Comparison of ENCODE assay signal across 8 cellular contexts in the genomic region with DNA sequence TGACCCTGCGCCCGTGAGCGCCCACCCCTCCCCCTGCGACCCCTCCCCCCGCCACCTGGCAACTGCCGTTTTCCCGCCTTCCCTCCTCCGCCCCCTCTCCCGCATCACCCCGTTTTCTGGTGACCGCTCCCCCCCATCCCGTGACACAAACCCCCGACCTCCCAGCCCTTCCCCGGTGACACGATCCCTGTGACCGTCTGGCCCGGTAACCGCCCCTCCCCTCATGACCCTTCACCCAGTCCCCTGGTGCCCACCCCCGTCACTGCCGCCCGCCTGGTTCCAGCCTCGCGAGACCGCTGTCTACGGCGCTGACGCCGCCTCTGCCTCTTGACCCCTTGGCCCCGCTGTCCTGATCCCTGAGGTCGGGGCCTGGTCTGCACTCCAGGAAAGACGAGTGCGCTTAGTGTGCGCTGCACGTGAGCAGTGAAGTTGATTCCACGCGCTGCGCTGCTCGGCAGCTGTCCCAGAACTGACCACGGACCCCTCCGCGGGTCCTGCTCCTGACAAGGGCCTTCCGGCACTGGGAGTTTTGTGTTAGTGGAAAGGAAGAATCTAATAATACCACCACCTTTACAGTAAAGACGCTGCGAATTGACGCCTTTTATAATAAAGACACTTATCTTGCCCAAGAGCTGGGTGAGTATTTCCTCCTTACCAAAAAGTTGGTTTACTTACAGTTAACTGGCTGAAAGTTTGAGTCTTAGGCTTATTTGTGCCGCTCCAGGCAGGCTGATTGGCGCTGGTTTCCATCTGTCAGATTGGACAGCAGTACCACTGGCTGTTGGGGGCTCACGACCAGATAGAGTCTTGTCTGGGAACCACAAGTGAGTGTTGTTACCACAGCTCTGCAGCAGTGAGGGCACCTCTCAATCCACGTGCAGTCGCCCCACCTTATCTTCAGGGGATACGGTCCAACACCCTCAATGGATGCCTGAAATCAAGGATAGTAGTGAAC. TPM values are rescaled to one million over a fixed set of nuclear protein-coding genes. Genes with fewer than 3 reads are reported as not detected.
DNase-seq lines count a peak whose midpoint lies in the region; ATAC-seq and TF ChIP-seq lines count a peak whose summit lies in the region.

No MANE protein-coding gene starts in this region.

- no peaks in the 10 kb centered on the region for H3K27me3 ChIP-seq in mononuclear cell (ENCODE audit: insufficient read depth, low read length)

- H3K4me1 Mint-ChIP-seq in activated CD4-positive, alpha-beta memory T cell treated with anti-CD3 and anti-CD28 coated beads, Interleukin-2, amount 10 ng/mL, durations not matched to agents 7 days and 5 days: peaks cover 39% of the 10 kb centered on the region
- H3K4me1 Mint-ChIP-seq in endothelial cell (ENCODE audit: unreplicated experiment): peaks cover 27% of the 10 kb centered on the region
- peaks cover 36% of the 10 kb centered on the region for H3K4me1 Mint-ChIP-seq in stimulated activated memory B cell treated with anti-CD40 and anti-IgM and Interleukin-4, amounts not matched to agents 10 μg/mL and 1 μg/mL and 100 μg/mL, for 72 hours

- H3K4me3 Mint-ChIP-seq in activated CD4-positive, alpha-beta memory T cell treated with anti-CD3 and anti-CD28 coated beads, Interleukin-2, amount 10 ng/mL, durations not matched to agents 7 days and 5 days: peak overlapping the region; percentile 92
- peak overlapping the region; percentile 91 for H3K4me3 Mint-ChIP-seq in endothelial cell (ENCODE audit: unreplicated experiment)
- peak overlapping the region; percentile 92 for H3K4me3 Mint-ChIP-seq in stimulated activated memory B cell treated with anti-CD40 and anti-IgM and Interleukin-4, amounts not matched to agents 10 μg/mL and 1 μg/mL and 100 μg/mL, for 72 hours

- peaks cover 19% of the 10 kb centered on the region for H3K4me1 ChIP-seq in mononuclear cell (ENCODE audit: insufficient read depth, low read length)

- H3K9me3 ChIP-seq in mononuclear cell (ENCODE audit: low read depth, low read length): no peaks in the 10 kb centered on the region

- DNase-seq in AG10803 (ENCODE audit: low read depth): peak; percentile 59
- peak; percentile 56 for DNase-seq in GM19238 (ENCODE audit: insufficient read length, low spot score)
- peak; percentile 17 for DNase-seq in NCI-H2227 treated with DMSO at 0.1 percent for 48 hours (lab: John Stamatoyannopoulos, UW)
- peak; percentile 64 for DNase-seq in activated CD4-positive, alpha-beta memory T cell treated with anti-CD3 and anti-CD28 coated beads, Interleukin-2, amount 10 ng/mL, durations not matched to agents 7 days and 5 days
- DNase-seq in endothelial cell (ENCODE audit: low spot score): peak; percentile 75

- POLR2A ChIA-PET in activated CD4-positive, alpha-beta memory T cell treated with anti-CD3 and anti-CD28 coated beads, Interleukin-2, amount 10 ng/mL, durations not matched to agents 7 days and 5 days (lab: Charles Lee): interaction anchor here (0.6 to 1.1 kb wide), 6 partner anchors 11 to 374 kb away, joined by 3 to 4 read pairs (median 4); a partner anchor contains a TSS

- peak; percentile 61 for ATAC-seq in stimulated activated memory B cell treated with anti-CD40 and anti-IgM and Interleukin-4, amounts not matched to agents 10 μg/mL and 1 μg/mL and 100 μg/mL, for 72 hours
- no peak for ATAC-seq in GM21526 (IDR thresholded peaks at IDR 0.05; ENCODE audit: low FRiP score, unreplicated experiment)

- no peaks in the 10 kb centered on the region for H3K27me3 Mint-ChIP-seq in activated CD4-positive, alpha-beta memory T cell treated with anti-CD3 and anti-CD28 coated beads, Interleukin-2, amount 10 ng/mL, durations not matched to agents 7 days and 5 days
- peaks cover 5% of the 10 kb centered on the region for H3K27me3 Mint-ChIP-seq in endothelial cell (ENCODE audit: unreplicated experiment)
- no peaks in the 10 kb centered on the region for H3K27me3 Mint-ChIP-seq in stimulated activated memory B cell treated with anti-CD40 and anti-IgM and Interleukin-4, amounts not matched to agents 10 μg/mL and 1 μg/mL and 100 μg/mL, for 72 hours

- H3K4me3 ChIP-seq in AG10803 (ENCODE audit: low read length) (peak overlapping the region; percentile 80), mononuclear cell (ENCODE audit: low read length) (peak overlapping the region; percentile 63)

- H3K36me3 Mint-ChIP-seq in activated CD4-positive, alpha-beta memory T cell treated with anti-CD3 and anti-CD28 coated beads, Interleukin-2, amount 10 ng/mL, durations not matched to agents 7 days and 5 days (ENCODE audit: low read depth): peaks cover 28% of the 10 kb centered on the region
- H3K36me3 Mint-ChIP-seq in endothelial cell (ENCODE audit: low read depth, unreplicated experiment): peaks cover 21% of the 10 kb centered on the region
- H3K36me3 Mint-ChIP-seq in stimulated activated memory B cell treated with anti-CD40 and anti-IgM and Interleukin-4, amounts not matched to agents 10 μg/mL and 1 μg/mL and 100 μg/mL, for 72 hours: peaks cover 8% of the 10 kb centered on the region

- no peaks in the 10 kb centered on the region for H3K9me3 Mint-ChIP-seq in activated CD4-positive, alpha-beta memory T cell treated with anti-CD3 and anti-CD28 coated beads, Interleukin-2, amount 10 ng/mL, durations not matched to agents 7 days and 5 days
- no peaks in the 10 kb centered on the region for H3K9me3 Mint-ChIP-seq in endothelial cell (ENCODE audit: unreplicated experiment)
- H3K9me3 Mint-ChIP-seq in stimulated activated memory B cell treated with anti-CD40 and anti-IgM and Interleukin-4, amounts not matched to agents 10 μg/mL and 1 μg/mL and 100 μg/mL, for 72 hours: no peaks in the 10 kb centered on the region

- CTCF ChIA-PET in activated CD4-positive, alpha-beta memory T cell treated with anti-CD3 and anti-CD28 coated beads, Interleukin-2, amount 10 ng/mL, durations not matched to agents 7 days and 5 days (lab: Charles Lee): interaction anchor here (0.6 kb wide), 1 partner anchor 158 kb away, joined by 4 read pairs; no protein-coding TSS in a partner anchor

- H3K27ac Mint-ChIP-seq in activated CD4-positive, alpha-beta memory T cell treated with anti-CD3 and anti-CD28 coated beads, Interleukin-2, amount 10 ng/mL, durations not matched to agents 7 days and 5 days: peak overlapping the region; percentile 78
- peak overlapping the region; percentile 74 for H3K27ac Mint-ChIP-seq in endothelial cell (ENCODE audit: unreplicated experiment)
- H3K27ac Mint-ChIP-seq in stimulated activated memory B cell treated with anti-CD40 and anti-IgM and Interleukin-4, amounts not matched to agents 10 μg/mL and 1 μg/mL and 100 μg/mL, for 72 hours: peak overlapping the region; percentile 93

- TF ChIP-seq CTCF in AG10803 (conservative IDR thresholded peaks at IDR 0.05; ENCODE audit: low read length) (no peak), endothelial cell (IDR thresholded peaks at IDR 0.05; ENCODE audit: unreplicated experiment) (no peak)

RNA-seq across cellular contexts. Expression of a gene that starts 59.2 kb away (rescaled TPM):
- 10 to 100 TPM; 17.9 to 18.6 TPM for total RNA-seq in activated CD4-positive, alpha-beta memory T cell treated with anti-CD3 and anti-CD28 coated beads, Interleukin-2, amount 10 ng/mL, durations not matched to agents 7 days and 5 days
- total RNA-seq in endothelial cell (ENCODE audit: unreplicated experiment): 16.1 TPM
- 14.8 TPM for total RNA-seq in mononuclear cell

RNA-seq across cellular contexts. Expression of a gene that starts 59.3 kb away (rescaled TPM):
- 10 to 100 TPM; 23.4 to 23.6 TPM for total RNA-seq in activated CD4-positive, alpha-beta memory T cell treated with anti-CD3 and anti-CD28 coated beads, Interleukin-2, amount 10 ng/mL, durations not matched to agents 7 days and 5 days
- total RNA-seq in endothelial cell (ENCODE audit: unreplicated experiment): 18.2 TPM
- 3.3 TPM for total RNA-seq in mononuclear cell

Comparison
In these comparisons a context has a peak if more than half of its experiments do, and no peak if none do; other contexts are left out.
1. DNase-seq: peak in every context shown above with its lines; median percentile 75 in endothelial cell; 64 in activated CD4-positive, alpha-beta memory T cell treated with anti-CD3 and anti-CD28 coated beads, Interleukin-2, amount 10 ng/mL, durations not matched to agents 7 days and 5 days; 59 in AG10803; 56 in GM19238; 17 in NCI-H2227 treated with DMSO at 0.1 percent for 48 hours.